1 cellular context compared by ENCODE assay signal in genomic region chr2:48543895-48544294, GRCh38.
TF ChIP-seq lines count a peak whose summit lies in the region.

No MANE protein-coding gene starts in this region.

TF ChIP-seq in HepG2, 621 proteins besides CTCF, POLR2A, EP300 and RAD21 (continued from another document):
- no peak for TF ChIP-seq FUBP1 (CRISPR knock-in tag; IDR thresholded peaks at IDR 0.05; ENCODE audit: borderline replicate concordance)
- TF ChIP-seq LBX2 (CRISPR knock-in tag; IDR thresholded peaks at IDR 0.05; ENCODE audit: borderline replicate concordance): no peak
- no peak for TF ChIP-seq MATR3 (CRISPR knock-in tag; IDR thresholded peaks at IDR 0.05)
- TF ChIP-seq NFAT5 (CRISPR knock-in tag; IDR thresholded peaks at IDR 0.05): no peak
- no peak for TF ChIP-seq ETV5 (CRISPR knock-in tag; IDR thresholded peaks at IDR 0.05; ENCODE audit: borderline replicate concordance)
- no peak for TF ChIP-seq JDP2 (CRISPR knock-in tag; IDR thresholded peaks at IDR 0.05; ENCODE audit: borderline replicate concordance)
